19 cellular contexts compared by ENCODE assay signal in genomic region chr7:134649231-134649775, GRCh38. TPM values are rescaled to one million over a fixed set of nuclear protein-coding genes. Genes with fewer than 3 reads are reported as not detected.
DNase-seq lines count a peak whose midpoint lies in the region; ATAC-seq and TF ChIP-seq lines count a peak whose summit lies in the region.
"Had no signal": no experiment of that assay in that cellular context is flagged by ENCODE, and none has a peak within 500 bp of the region (broad histone marks: within the 10 kb centered on the region; RNA-seq: fewer than 3 reads in every experiment).

No MANE protein-coding gene starts in this region.

- H3K27ac ChIP-seq in PC-9 (peak overlapping the region; percentile 25; the same call in 1 of the 2 replicates), SK-N-SH (ENCODE audit: low read depth in 2 of 2, low read length in 1 of 2) (no peak overlapping the region)
- H3K27ac ChIP-seq: brain microvascular endothelial cell, testis had no signal

- H2AFZ ChIP-seq in PC-9 = no peak overlapping the region
- H2AFZ ChIP-seq in SK-N-SH (ENCODE audit: low read depth) = no peak overlapping the region

- intact Hi-C loops in PC-9 (cut with micrococcal nuclease; ENCODE audit: unreplicated experiment) = no loop called here

- peaks cover 41% of the 10 kb centered on the region for H3K4me1 Mint-ChIP-seq in activated CD8-positive, alpha-beta memory T cell treated with anti-CD3 and anti-CD28 coated beads, Interleukin-2, amount 10 ng/mL, durations not matched to agents 7 days and 5 days
- H3K4me1 Mint-ChIP-seq in stimulated activated effector memory CD8-positive, alpha-beta T cell treated with anti-CD3 and anti-CD28 coated beads, Interleukin-12 subunit alpha, Interleukin-12 subunit beta, amount 100 ng/mL, for 72 hours = peaks cover 45% of the 10 kb centered on the region

- H3K27me3 Mint-ChIP-seq in activated CD8-positive, alpha-beta memory T cell treated with anti-CD3 and anti-CD28 coated beads, Interleukin-2, amount 10 ng/mL, durations not matched to agents 7 days and 5 days = no peaks in the 10 kb centered on the region

- H3K4me3 ChIP-seq in PC-9 = no peak overlapping the region
- no peak overlapping the region for H3K4me3 ChIP-seq in SK-N-SH (ENCODE audit: low read depth in 2 of 2, low read length in 1 of 2)
- no peak overlapping the region for H3K4me3 ChIP-seq in MG63
- H3K4me3 ChIP-seq: testis had no signal

- ATAC-seq in activated CD8-positive, alpha-beta memory T cell treated with anti-CD3 and anti-CD28 coated beads, Interleukin-2, amount 10 ng/mL, durations not matched to agents 7 days and 5 days = no peak
- no peak for ATAC-seq in stimulated activated effector memory CD8-positive, alpha-beta T cell treated with anti-CD3 and anti-CD28 coated beads, Interleukin-12 subunit alpha, Interleukin-12 subunit beta, amount 100 ng/mL, for 72 hours
- ATAC-seq: PC-3 had no signal

- H4K20me1 ChIP-seq in PC-9 (ENCODE audit: insufficient read depth) (no peaks in the 10 kb centered on the region), SK-N-SH (ENCODE audit: insufficient read depth) (no peaks in the 10 kb centered on the region)

- H3F3A ChIP-seq in PC-9 (ENCODE audit: insufficient read depth, low read depth) (no peaks in the 10 kb centered on the region), SK-N-SH (replicated peaks; ENCODE audit: insufficient read depth) (no peaks in the 10 kb centered on the region)

- H3K9me3 ChIP-seq in PC-9 (ENCODE audit: insufficient read depth, low read depth) (no peaks in the 10 kb centered on the region), SK-N-SH (no peaks in the 10 kb centered on the region), MG63 (no peaks in the 10 kb centered on the region)
- H3K9me3 ChIP-seq: testis had no signal

- TF ChIP-seq EP300 in SK-N-SH (IDR thresholded peaks at IDR 0.05; ENCODE audit: borderline replicate concordance in 1 of 2, low read depth in 1 of 2, low read length in 1 of 2) = no peak

- CTCF ChIA-PET in activated CD8-positive, alpha-beta memory T cell treated with anti-CD3 and anti-CD28 coated beads, Interleukin-2, amount 10 ng/mL, durations not matched to agents 7 days and 5 days (lab: Charles Lee) = interaction anchor here (0.7 to 3.3 kb wide), 3 partner anchors 13 to 44 kb away, joined by 3 to 10 read pairs (median 6); no protein-coding TSS in a partner anchor
- CTCF ChIA-PET in PC-9 (lab: Charles Lee) (no interaction called here), SK-N-SH (lab: Yijun Ruan, JAX) (interaction anchor here (0.9 to 5.5 kb wide), 2 partner anchors 16 to 337 kb away, joined by 4 to 64 read pairs; partner anchors contain the start of gene AGBL3)

- no peaks in the 10 kb centered on the region for H3K9me2 ChIP-seq in PC-9 (ENCODE audit: insufficient read depth)
- H3K9me2 ChIP-seq in SK-N-SH = no peaks in the 10 kb centered on the region

- no peak for DNase-seq in activated CD8-positive, alpha-beta memory T cell treated with anti-CD3 and anti-CD28 coated beads, Interleukin-2, amount 10 ng/mL, durations not matched to agents 7 days and 5 days
- DNase-seq in activated CD8-positive, alpha-beta memory T cell treated with anti-CD3 and anti-CD28 coated beads, Interleukin-2, amount 50 U/mL, for 4 hours = no peak
- DNase-seq in PC-9 (peak; percentile 13 to 59), fibroblast of gingiva (ENCODE audit: low read depth) (peak; percentile 39), SK-N-SH (no peak), MG63 (no peak), GDM1 (lab: John Stamatoyannopoulos, UW) (no peak)
- DNase-seq in stimulated activated effector memory CD8-positive, alpha-beta T cell treated with anti-CD3 and anti-CD28 coated beads, Interleukin-12 subunit alpha, Interleukin-12 subunit beta, amount 100 ng/mL, for 72 hours (ENCODE audit: low spot score in 2 of 2) = no peak
- DNase-seq: activated CD4-positive, alpha-beta T cell treated with anti-CD3 and anti-CD28 coated beads for 48 hours; activated effector memory CD4-positive, alpha-beta T cell treated with Interleukin-2 at 50 U/mL for 16 hours; brain microvascular endothelial cell; COR-L47; effector CD8-positive, alpha-beta T cell; GF-D8; NCI-H1694; NCI-H510A treated with DMSO at 0.1 percent for 48 hours; PC-3; SW 1271; testis had no signal

- no peaks in the 10 kb centered on the region for H3K9me3 Mint-ChIP-seq in activated CD8-positive, alpha-beta memory T cell treated with anti-CD3 and anti-CD28 coated beads, Interleukin-2, amount 10 ng/mL, durations not matched to agents 7 days and 5 days (ENCODE audit: low read depth)
- no peaks in the 10 kb centered on the region for H3K9me3 Mint-ChIP-seq in stimulated activated effector memory CD8-positive, alpha-beta T cell treated with anti-CD3 and anti-CD28 coated beads, Interleukin-12 subunit alpha, Interleukin-12 subunit beta, amount 100 ng/mL, for 72 hours

- no peak overlapping the region for H3K27ac Mint-ChIP-seq in activated CD8-positive, alpha-beta memory T cell treated with anti-CD3 and anti-CD28 coated beads, Interleukin-2, amount 10 ng/mL, durations not matched to agents 7 days and 5 days
- no peak overlapping the region for H3K27ac Mint-ChIP-seq in stimulated activated effector memory CD8-positive, alpha-beta T cell treated with anti-CD3 and anti-CD28 coated beads, Interleukin-12 subunit alpha, Interleukin-12 subunit beta, amount 100 ng/mL, for 72 hours

- 83% methylated on average over 3 of the region's 3 CpGs for WGBS in SK-N-SH (ENCODE audit: low lambda C conversion rate)

- POLR2A ChIA-PET in PC-9 (lab: Charles Lee; ENCODE audit: unreplicated experiment) (interaction anchor here (0.6 kb wide), 1 partner anchor 127 kb away, joined by 4 read pairs; no protein-coding TSS in a partner anchor), SK-N-SH (lab: Yijun Ruan, JAX) (no interaction called here)

- peaks cover 18% of the 10 kb centered on the region for H3K36me3 Mint-ChIP-seq in activated CD8-positive, alpha-beta memory T cell treated with anti-CD3 and anti-CD28 coated beads, Interleukin-2, amount 10 ng/mL, durations not matched to agents 7 days and 5 days
- H3K36me3 Mint-ChIP-seq in stimulated activated effector memory CD8-positive, alpha-beta T cell treated with anti-CD3 and anti-CD28 coated beads, Interleukin-12 subunit alpha, Interleukin-12 subunit beta, amount 100 ng/mL, for 72 hours = peaks cover 12% of the 10 kb centered on the region

- TF ChIP-seq RAD21 in SK-N-SH (IDR thresholded peaks at IDR 0.05; ENCODE audit: low read length) = no peak

- no peaks in the 10 kb centered on the region for H3K27me3 ChIP-seq in PC-9 (ENCODE audit: insufficient read depth, low read depth)
- no peaks in the 10 kb centered on the region for H3K27me3 ChIP-seq in SK-N-SH (ENCODE audit: insufficient read depth)
- H3K27me3 ChIP-seq in MG63 = no peaks in the 10 kb centered on the region
- H3K27me3 ChIP-seq: brain microvascular endothelial cell, testis had no signal

- TF ChIP-seq CTCF in PC-9 (conservative IDR thresholded peaks at IDR 0.05) = no peak
- no peak for TF ChIP-seq CTCF in SK-N-SH (IDR thresholded peaks at IDR 0.05)

- peak overlapping the region; percentile 18; the same call in 1 of the 2 replicates for H3K4me2 ChIP-seq in PC-9
- no peak overlapping the region for H3K4me2 ChIP-seq in SK-N-SH

- H3K4me1 ChIP-seq in PC-9 (replicated peaks; ENCODE audit: insufficient read depth) (peaks cover 14% of the 10 kb centered on the region), SK-N-SH (ENCODE audit: control insufficient read depth in 1 of 2, insufficient read depth in 2 of 2, low read depth in 1 of 2, low read length in 1 of 2) (peaks cover 11 to 26% of the 10 kb centered on the region in 2 experiments; a peak in 3 of 4 replicates)

- H3K36me3 ChIP-seq in PC-9 (ENCODE audit: low read depth) = no peaks in the 10 kb centered on the region
- no peaks in the 10 kb centered on the region for H3K36me3 ChIP-seq in SK-N-SH (replicated peaks in 1 of 2; ENCODE audit: control insufficient read depth in 1 of 2, insufficient read depth in 2 of 2, low read length in 1 of 2)
- no peaks in the 10 kb centered on the region for H3K36me3 ChIP-seq in MG63
- H3K36me3 ChIP-seq: brain microvascular endothelial cell had no signal

- no peak overlapping the region for H3K9ac ChIP-seq in SK-N-SH

- H3K79me2 ChIP-seq in PC-9 (ENCODE audit: low read depth) (peaks cover 44% of the 10 kb centered on the region), SK-N-SH (ENCODE audit: insufficient read depth) (peaks cover 82% of the 10 kb centered on the region)

- TSS peak; percentile 2 for BruUV-seq in PC-9 (replicated peaks; lab: Mats Ljungman, UMichigan)

- H3K4me3 Mint-ChIP-seq in activated CD8-positive, alpha-beta memory T cell treated with anti-CD3 and anti-CD28 coated beads, Interleukin-2, amount 10 ng/mL, durations not matched to agents 7 days and 5 days = peak overlapping the region; percentile 7
- peak overlapping the region; percentile 18 for H3K4me3 Mint-ChIP-seq in stimulated activated effector memory CD8-positive, alpha-beta T cell treated with anti-CD3 and anti-CD28 coated beads, Interleukin-12 subunit alpha, Interleukin-12 subunit beta, amount 100 ng/mL, for 72 hours

RNA-seq across cellular contexts. Expression of gene BPGM, which starts 2.6 kb away (rescaled TPM):
- 10 to 100 TPM; 18.6 to 19.7 TPM for total RNA-seq in activated CD8-positive, alpha-beta memory T cell treated with anti-CD3 and anti-CD28 coated beads, Interleukin-2, amount 10 ng/mL, durations not matched to agents 7 days and 5 days
- total RNA-seq in PC-9 (2021) = 18.5 and 24.6 TPM in 2 replicates
- 12.4 and 17.4 TPM in 2 replicates for polyA plus RNA-seq in SK-N-SH (2012; rRNA removed)
- 20.2 and 28.4 TPM in 2 replicates for polyA plus RNA-seq in SK-N-SH (2012; cell fraction: cytosol; rRNA removed)
- 4.7 and 7.0 TPM in 2 replicates for polyA plus RNA-seq in SK-N-SH (2012; cell fraction: nucleus; rRNA removed)
- 8.7 and 9.6 TPM in 2 replicates for total RNA-seq in MG63 (2014; rRNA removed; shearing (Covaris generic); ENCODE audit: low replicate concordance)

Comparison
In these comparisons a context has a peak if more than half of its experiments do, and no peak if none do; other contexts are left out.
1. DNase-seq: peak in PC-9 (2 of 2) and fibroblast of gingiva (single experiment); none in activated CD8-positive, alpha-beta memory T cell treated with anti-CD3 and anti-CD28 coated beads, Interleukin-2, amount 10 ng/mL, durations not matched to agents 7 days and 5 days (single experiment), activated CD8-positive, alpha-beta memory T cell treated with anti-CD3 and anti-CD28 coated beads, Interleukin-2, amount 50 U/mL, for 4 hours (single experiment), stimulated activated effector memory CD8-positive, alpha-beta T cell treated with anti-CD3 and anti-CD28 coated beads, Interleukin-12 subunit alpha, Interleukin-12 subunit beta, amount 100 ng/mL, for 72 hours (0 of 2), SK-N-SH (single experiment), MG63 (single experiment) and GDM1 (single experiment).